In the genomic region with DNA sequence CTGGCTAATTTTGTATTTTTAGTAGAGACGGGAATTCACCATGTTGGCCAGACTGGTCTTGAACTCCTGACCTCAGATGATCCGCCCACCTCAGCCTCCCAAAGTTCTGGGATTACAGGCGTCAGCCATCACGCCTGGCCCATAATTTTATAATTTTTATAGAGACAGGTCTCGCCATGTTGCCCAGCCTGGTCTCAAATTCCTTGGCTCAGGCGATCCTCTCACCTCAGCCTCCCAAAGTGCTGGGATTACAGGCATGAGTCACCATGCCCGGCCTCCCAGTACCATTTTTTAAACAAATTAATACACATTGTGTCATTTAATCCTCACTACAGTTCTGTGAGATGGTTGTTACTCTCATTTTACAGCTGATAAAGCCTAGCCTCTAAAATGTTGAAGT, we compare ENCODE assay signal across 1 cellular context.
TF ChIP-seq lines count a peak whose summit lies in the region.

No MANE protein-coding gene starts in this region.

TF ChIP-seq in HEK293, 187 proteins besides CTCF, POLR2A, EP300 and RAD21 (continued from another document and continues in another):
- TF ChIP-seq, protein P1, sequence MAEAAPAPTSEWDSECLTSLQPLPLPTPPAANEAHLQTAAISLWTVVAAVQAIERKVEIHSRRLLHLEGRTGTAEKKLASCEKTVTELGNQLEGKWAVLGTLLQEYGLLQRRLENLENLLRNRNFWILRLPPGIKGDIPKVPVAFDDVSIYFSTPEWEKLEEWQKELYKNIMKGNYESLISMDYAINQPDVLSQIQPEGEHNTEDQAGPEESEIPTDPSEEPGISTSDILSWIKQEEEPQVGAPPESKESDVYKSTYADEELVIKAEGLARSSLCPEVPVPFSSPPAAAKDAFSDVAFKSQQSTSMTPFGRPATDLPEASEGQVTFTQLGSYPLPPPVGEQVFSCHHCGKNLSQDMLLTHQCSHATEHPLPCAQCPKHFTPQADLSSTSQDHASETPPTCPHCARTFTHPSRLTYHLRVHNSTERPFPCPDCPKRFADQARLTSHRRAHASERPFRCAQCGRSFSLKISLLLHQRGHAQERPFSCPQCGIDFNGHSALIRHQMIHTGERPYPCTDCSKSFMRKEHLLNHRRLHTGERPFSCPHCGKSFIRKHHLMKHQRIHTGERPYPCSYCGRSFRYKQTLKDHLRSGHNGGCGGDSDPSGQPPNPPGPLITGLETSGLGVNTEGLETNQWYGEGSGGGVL (tag by site-specific recombination; IDR thresholded peaks at IDR 0.05) = 0 out of 2 replicates have a peak, but pooled peaks have one; percentile 29
- TF ChIP-seq KLF10 (tag by site-specific recombination; IDR thresholded peaks at IDR 0.05) = peak; percentile 80
- peak; percentile 96 for TF ChIP-seq SP7 (tag by site-specific recombination; IDR thresholded peaks at IDR 0.05)
- TF ChIP-seq, protein P2, sequence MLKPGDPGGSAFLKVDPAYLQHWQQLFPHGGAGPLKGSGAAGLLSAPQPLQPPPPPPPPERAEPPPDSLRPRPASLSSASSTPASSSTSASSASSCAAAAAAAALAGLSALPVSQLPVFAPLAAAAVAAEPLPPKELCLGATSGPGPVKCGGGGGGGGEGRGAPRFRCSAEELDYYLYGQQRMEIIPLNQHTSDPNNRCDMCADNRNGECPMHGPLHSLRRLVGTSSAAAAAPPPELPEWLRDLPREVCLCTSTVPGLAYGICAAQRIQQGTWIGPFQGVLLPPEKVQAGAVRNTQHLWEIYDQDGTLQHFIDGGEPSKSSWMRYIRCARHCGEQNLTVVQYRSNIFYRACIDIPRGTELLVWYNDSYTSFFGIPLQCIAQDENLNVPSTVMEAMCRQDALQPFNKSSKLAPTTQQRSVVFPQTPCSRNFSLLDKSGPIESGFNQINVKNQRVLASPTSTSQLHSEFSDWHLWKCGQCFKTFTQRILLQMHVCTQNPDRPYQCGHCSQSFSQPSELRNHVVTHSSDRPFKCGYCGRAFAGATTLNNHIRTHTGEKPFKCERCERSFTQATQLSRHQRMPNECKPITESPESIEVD (tag by site-specific recombination; IDR thresholded peaks at IDR 0.05) = peak; percentile 81
- peak; percentile 86 for TF ChIP-seq KLF8 (tag by site-specific recombination; IDR thresholded peaks at IDR 0.05)
- TF ChIP-seq ZNF558 (tag by site-specific recombination; IDR thresholded peaks at IDR 0.05) = peak; percentile 27; the same call in 1 of the 2 replicates
- TF ChIP-seq BCL11B (tag by site-specific recombination; IDR thresholded peaks at IDR 0.05; ENCODE audit: low read depth) = peak; percentile 84
- TF ChIP-seq ZNF2 (tag by site-specific recombination; IDR thresholded peaks at IDR 0.05) = peak; percentile 71; the same call in 1 of the 2 replicates
- TF ChIP-seq, protein P3, sequence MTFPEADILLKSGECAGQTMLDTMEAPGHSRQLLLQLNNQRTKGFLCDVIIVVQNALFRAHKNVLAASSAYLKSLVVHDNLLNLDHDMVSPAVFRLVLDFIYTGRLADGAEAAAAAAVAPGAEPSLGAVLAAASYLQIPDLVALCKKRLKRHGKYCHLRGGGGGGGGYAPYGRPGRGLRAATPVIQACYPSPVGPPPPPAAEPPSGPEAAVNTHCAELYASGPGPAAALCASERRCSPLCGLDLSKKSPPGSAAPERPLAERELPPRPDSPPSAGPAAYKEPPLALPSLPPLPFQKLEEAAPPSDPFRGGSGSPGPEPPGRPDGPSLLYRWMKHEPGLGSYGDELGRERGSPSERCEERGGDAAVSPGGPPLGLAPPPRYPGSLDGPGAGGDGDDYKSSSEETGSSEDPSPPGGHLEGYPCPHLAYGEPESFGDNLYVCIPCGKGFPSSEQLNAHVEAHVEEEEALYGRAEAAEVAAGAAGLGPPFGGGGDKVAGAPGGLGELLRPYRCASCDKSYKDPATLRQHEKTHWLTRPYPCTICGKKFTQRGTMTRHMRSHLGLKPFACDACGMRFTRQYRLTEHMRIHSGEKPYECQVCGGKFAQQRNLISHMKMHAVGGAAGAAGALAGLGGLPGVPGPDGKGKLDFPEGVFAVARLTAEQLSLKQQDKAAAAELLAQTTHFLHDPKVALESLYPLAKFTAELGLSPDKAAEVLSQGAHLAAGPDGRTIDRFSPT (tag by site-specific recombination; IDR thresholded peaks at IDR 0.05) = peak; percentile 86
- peak; percentile 86 for TF ChIP-seq ZNF394 (tag by site-specific recombination; IDR thresholded peaks at IDR 0.05; ENCODE audit: borderline replicate concordance)
- TF ChIP-seq, protein P4, sequence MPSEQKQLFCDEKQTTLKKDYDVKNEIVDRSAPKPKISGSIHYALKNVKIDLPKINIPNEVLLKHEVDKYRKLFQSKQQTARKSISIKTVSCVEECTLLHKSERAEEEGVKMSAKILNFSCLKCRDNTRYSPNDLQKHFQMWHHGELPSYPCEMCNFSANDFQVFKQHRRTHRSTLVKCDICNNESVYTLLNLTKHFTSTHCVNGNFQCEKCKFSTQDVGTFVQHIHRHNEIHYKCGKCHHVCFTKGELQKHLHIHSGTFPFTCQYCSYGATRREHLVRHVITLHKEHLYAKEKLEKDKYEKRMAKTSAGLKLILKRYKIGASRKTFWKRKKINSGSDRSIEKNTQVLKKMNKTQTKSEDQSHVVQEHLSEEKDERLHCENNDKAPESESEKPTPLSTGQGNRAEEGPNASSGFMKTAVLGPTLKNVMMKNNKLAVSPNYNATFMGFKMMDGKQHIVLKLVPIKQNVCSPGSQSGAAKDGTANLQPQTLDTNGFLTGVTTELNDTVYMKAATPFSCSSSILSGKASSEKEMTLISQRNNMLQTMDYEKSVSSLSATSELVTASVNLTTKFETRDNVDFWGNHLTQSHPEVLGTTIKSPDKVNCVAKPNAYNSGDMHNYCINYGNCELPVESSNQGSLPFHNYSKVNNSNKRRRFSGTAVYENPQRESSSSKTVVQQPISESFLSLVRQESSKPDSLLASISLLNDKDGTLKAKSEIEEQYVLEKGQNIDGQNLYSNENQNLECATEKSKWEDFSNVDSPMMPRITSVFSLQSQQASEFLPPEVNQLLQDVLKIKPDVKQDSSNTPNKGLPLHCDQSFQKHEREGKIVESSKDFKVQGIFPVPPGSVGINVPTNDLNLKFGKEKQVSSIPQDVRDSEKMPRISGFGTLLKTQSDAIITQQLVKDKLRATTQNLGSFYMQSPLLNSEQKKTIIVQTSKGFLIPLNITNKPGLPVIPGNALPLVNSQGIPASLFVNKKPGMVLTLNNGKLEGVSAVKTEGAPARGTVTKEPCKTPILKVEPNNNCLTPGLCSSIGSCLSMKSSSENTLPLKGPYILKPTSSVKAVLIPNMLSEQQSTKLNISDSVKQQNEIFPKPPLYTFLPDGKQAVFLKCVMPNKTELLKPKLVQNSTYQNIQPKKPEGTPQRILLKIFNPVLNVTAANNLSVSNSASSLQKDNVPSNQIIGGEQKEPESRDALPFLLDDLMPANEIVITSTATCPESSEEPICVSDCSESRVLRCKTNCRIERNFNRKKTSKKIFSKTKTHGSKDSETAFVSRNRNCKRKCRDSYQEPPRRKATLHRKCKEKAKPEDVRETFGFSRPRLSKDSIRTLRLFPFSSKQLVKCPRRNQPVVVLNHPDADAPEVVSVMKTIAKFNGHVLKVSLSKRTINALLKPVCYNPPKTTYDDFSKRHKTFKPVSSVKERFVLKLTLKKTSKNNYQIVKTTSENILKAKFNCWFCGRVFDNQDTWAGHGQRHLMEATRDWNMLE (tag by site-specific recombination; conservative IDR thresholded peaks at IDR 0.05; ENCODE audit: low read depth) = 0 out of 2 replicates have a peak, but pooled peaks have one; percentile 15
- TF ChIP-seq SP3 (tag by site-specific recombination; IDR thresholded peaks at IDR 0.05) = peak; percentile 39; the same call in 1 of the 2 replicates
- TF ChIP-seq, protein P5, sequence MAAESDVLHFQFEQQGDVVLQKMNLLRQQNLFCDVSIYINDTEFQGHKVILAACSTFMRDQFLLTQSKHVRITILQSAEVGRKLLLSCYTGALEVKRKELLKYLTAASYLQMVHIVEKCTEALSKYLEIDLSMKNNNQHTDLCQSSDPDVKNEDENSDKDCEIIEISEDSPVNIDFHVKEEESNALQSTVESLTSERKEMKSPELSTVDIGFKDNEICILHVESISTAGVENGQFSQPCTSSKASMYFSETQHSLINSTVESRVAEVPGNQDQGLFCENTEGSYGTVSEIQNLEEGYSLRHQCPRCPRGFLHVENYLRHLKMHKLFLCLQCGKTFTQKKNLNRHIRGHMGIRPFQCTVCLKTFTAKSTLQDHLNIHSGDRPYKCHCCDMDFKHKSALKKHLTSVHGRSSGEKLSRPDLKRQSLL (tag by site-specific recombination; IDR thresholded peaks at IDR 0.05) = 0 out of 2 replicates have a peak, but pooled peaks have one; percentile 48
- TF ChIP-seq ZXDB (tag by site-specific recombination; IDR thresholded peaks at IDR 0.05) = peak; percentile 74
- TF ChIP-seq ZNF391 (tag by site-specific recombination; IDR thresholded peaks at IDR 0.05; ENCODE audit: borderline replicate concordance, low read depth) = peak; percentile 76; the same call in 1 of the 2 replicates
- peak; percentile 25; the same call in 1 of the 2 replicates for TF ChIP-seq ZFHX2 (tag by site-specific recombination; conservative IDR thresholded peaks at IDR 0.05)
- TF ChIP-seq, protein P6, sequence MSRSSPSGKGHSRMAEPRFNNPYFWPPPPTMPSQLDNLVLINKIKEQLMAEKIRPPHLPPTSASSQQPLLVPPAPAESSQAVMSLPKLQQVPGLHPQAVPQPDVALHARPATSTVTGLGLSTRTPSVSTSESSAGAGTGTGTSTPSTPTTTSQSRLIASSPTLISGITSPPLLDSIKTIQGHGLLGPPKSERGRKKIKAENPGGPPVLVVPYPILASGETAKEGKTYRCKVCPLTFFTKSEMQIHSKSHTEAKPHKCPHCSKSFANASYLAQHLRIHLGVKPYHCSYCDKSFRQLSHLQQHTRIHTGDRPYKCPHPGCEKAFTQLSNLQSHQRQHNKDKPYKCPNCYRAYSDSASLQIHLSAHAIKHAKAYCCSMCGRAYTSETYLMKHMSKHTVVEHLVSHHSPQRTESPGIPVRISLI (tag by site-specific recombination; IDR thresholded peaks at IDR 0.05) = 0 out of 2 replicates have a peak, but pooled peaks have one; percentile 27
- peak; percentile 87 for TF ChIP-seq ZNF121 (tag by site-specific recombination; IDR thresholded peaks at IDR 0.05)
- TF ChIP-seq WT1 (tag by site-specific recombination; IDR thresholded peaks at IDR 0.05) = peak; percentile 91
- TF ChIP-seq FEZF1 (tag by site-specific recombination; IDR thresholded peaks at IDR 0.05) = peak; percentile 75
- TF ChIP-seq ZNF324 (tag by site-specific recombination; IDR thresholded peaks at IDR 0.05) = peak; percentile 63
- TF ChIP-seq, protein P7, sequence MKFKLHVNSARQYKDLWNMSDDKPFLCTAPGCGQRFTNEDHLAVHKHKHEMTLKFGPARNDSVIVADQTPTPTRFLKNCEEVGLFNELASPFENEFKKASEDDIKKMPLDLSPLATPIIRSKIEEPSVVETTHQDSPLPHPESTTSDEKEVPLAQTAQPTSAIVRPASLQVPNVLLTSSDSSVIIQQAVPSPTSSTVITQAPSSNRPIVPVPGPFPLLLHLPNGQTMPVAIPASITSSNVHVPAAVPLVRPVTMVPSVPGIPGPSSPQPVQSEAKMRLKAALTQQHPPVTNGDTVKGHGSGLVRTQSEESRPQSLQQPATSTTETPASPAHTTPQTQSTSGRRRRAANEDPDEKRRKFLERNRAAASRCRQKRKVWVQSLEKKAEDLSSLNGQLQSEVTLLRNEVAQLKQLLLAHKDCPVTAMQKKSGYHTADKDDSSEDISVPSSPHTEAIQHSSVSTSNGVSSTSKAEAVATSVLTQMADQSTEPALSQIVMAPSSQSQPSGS (tag by site-specific recombination; IDR thresholded peaks at IDR 0.05; ENCODE audit: low read depth) = peak; percentile 33; the same call in 1 of the 2 replicates
- TF ChIP-seq, protein P8, sequence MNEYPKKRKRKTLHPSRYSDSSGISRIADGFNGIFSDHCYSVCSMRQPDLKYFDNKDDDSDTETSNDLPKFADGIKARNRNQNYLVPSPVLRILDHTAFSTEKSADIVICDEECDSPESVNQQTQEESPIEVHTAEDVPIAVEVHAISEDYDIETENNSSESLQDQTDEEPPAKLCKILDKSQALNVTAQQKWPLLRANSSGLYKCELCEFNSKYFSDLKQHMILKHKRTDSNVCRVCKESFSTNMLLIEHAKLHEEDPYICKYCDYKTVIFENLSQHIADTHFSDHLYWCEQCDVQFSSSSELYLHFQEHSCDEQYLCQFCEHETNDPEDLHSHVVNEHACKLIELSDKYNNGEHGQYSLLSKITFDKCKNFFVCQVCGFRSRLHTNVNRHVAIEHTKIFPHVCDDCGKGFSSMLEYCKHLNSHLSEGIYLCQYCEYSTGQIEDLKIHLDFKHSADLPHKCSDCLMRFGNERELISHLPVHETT (tag by site-specific recombination; IDR thresholded peaks at IDR 0.05) = peak; percentile 41; the same call in 1 of the 2 replicates
- TF ChIP-seq, protein P9, sequence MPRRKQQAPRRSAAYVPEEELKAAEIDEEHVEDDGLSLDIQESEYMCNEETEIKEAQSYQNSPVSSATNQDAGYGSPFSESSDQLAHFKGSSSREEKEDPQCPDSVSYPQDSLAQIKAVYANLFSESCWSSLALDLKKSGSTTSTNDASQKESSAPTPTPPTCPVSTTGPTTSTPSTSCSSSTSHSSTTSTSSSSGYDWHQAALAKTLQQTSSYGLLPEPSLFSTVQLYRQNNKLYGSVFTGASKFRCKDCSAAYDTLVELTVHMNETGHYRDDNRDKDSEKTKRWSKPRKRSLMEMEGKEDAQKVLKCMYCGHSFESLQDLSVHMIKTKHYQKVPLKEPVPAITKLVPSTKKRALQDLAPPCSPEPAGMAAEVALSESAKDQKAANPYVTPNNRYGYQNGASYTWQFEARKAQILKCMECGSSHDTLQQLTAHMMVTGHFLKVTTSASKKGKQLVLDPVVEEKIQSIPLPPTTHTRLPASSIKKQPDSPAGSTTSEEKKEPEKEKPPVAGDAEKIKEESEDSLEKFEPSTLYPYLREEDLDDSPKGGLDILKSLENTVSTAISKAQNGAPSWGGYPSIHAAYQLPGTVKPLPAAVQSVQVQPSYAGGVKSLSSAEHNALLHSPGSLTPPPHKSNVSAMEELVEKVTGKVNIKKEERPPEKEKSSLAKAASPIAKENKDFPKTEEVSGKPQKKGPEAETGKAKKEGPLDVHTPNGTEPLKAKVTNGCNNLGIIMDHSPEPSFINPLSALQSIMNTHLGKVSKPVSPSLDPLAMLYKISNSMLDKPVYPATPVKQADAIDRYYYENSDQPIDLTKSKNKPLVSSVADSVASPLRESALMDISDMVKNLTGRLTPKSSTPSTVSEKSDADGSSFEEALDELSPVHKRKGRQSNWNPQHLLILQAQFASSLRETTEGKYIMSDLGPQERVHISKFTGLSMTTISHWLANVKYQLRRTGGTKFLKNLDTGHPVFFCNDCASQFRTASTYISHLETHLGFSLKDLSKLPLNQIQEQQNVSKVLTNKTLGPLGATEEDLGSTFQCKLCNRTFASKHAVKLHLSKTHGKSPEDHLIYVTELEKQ (tag by site-specific recombination; IDR thresholded peaks at IDR 0.05; ENCODE audit: borderline replicate concordance) = peak; percentile 76; the same call in 1 of the 2 replicates
- peak; percentile 86; the same call in 1 of the 2 replicates for TF ChIP-seq ZNF24 (tag by site-specific recombination; IDR thresholded peaks at IDR 0.05)
- peak; percentile 46; the same call in 1 of the 2 replicates for TF ChIP-seq KLF7 (tag by site-specific recombination; IDR thresholded peaks at IDR 0.05; ENCODE audit: borderline replicate concordance)
- 0 out of 2 replicates have a peak, but pooled peaks have one; percentile 5 for TF ChIP-seq SP2 (tag by site-specific recombination; IDR thresholded peaks at IDR 0.05)
